8 cellular contexts compared by ENCODE assay signal in genomic region chr6:28212510-28213212, GRCh38. TPM values are rescaled to one million over a fixed set of nuclear protein-coding genes. Genes with fewer than 3 reads are reported as not detected.
DNase-seq lines count a peak whose midpoint lies in the region; ATAC-seq and TF ChIP-seq lines count a peak whose summit lies in the region.

No MANE protein-coding gene starts in this region.

- POLR2A ChIA-PET in activated CD4-positive, alpha-beta T cell treated with anti-CD3 and anti-CD28 coated beads, Interleukin-2, amount 10 ng/mL, durations not matched to agents 7 days and 5 days (lab: Charles Lee): no interaction called here

- peak overlapping the region; percentile 37 for H3K4me3 Mint-ChIP-seq in activated CD4-positive, alpha-beta T cell treated with anti-CD3 and anti-CD28 coated beads, Interleukin-2, amount 10 ng/mL, durations not matched to agents 7 days and 5 days

- WGBS in ovary, 3 donors: 2 to 3% (median 2%) methylated on average over 21 of the region's 21 CpGs
- 1% methylated on average over 21 of the region's 21 CpGs for WGBS in sigmoid colon, 2 donors

- peaks cover 84% of the 10 kb centered on the region for H3K27me3 ChIP-seq in cardiac muscle cell
- H3K27me3 ChIP-seq in fibroblast of lung (ENCODE audit: control insufficient read depth, insufficient read depth, low read length): peaks cover 18% of the 10 kb centered on the region
- peaks cover 5% of the 10 kb centered on the region for H3K27me3 ChIP-seq in ovary
- H3K27me3 ChIP-seq in sigmoid colon: peaks cover 33 to 89% (median 77%) of the 10 kb centered on the region in 3 donors

- ATAC-seq in Right ventricle myocardium inferior: no peak
- ATAC-seq in HG02884 (IDR thresholded peaks at IDR 0.05; ENCODE audit: unreplicated experiment): peak; percentile 59

- TF ChIP-seq CTCF in cardiac muscle cell (IDR thresholded peaks at IDR 0.05; ENCODE audit: low read depth, low read length) (no peak), fibroblast of lung (conservative IDR thresholded peaks at IDR 0.05 in 1 of 2, IDR thresholded peaks at IDR 0.05 in 1 of 2; ENCODE audit: low read depth in 1 of 2, low read length in 2 of 2) (no peak), ovary (IDR thresholded peaks at IDR 0.05) (no peak), sigmoid colon (IDR thresholded peaks at IDR 0.05) (no peak)

- peak overlapping the region; percentile 92 for H3K4me2 ChIP-seq in fibroblast of lung (ENCODE audit: extremely low read depth, insufficient read depth, low read length)

- DNase-seq in cardiac muscle cell (ENCODE audit: low read depth in 1 of 2, low spot score in 1 of 2) (peak; percentile 20 to 58), Right ventricle myocardium inferior (ENCODE audit: missing footprints) (no peak), NCI-H2196 (lab: John Stamatoyannopoulos, UW; ENCODE audit: unreplicated experiment) (peak; percentile 67), fibroblast of lung (ENCODE audit: low read depth in 2 of 2) (peak; percentile 83 to 90), ovary (no peak), sigmoid colon (no peak)
- DNase-seq in activated CD4-positive, alpha-beta T cell treated with anti-CD3 and anti-CD28 coated beads, Interleukin-2, amount 10 ng/mL, durations not matched to agents 7 days and 5 days: no peak

- CTCF ChIA-PET in activated CD4-positive, alpha-beta T cell treated with anti-CD3 and anti-CD28 coated beads, Interleukin-2, amount 10 ng/mL, durations not matched to agents 7 days and 5 days (lab: Charles Lee): no interaction called here

- TF ChIP-seq EP300 in ovary (IDR thresholded peaks at IDR 0.05) (no peak), sigmoid colon (IDR thresholded peaks at IDR 0.05) (no peak)

- intact Hi-C loops in Right ventricle myocardium inferior (cut with DNase I) (no loop called here), ovary (cut with DNase I) (no loop called here), sigmoid colon (cut with DNase I) (no loop called here)

- H3K27ac ChIP-seq in cardiac muscle cell (no peak overlapping the region), fibroblast of lung (ENCODE audit: insufficient read depth, low read length) (no peak overlapping the region), ovary (no peak overlapping the region), sigmoid colon (no peak overlapping the region)

- H3K9me3 Mint-ChIP-seq in activated CD4-positive, alpha-beta T cell treated with anti-CD3 and anti-CD28 coated beads, Interleukin-2, amount 10 ng/mL, durations not matched to agents 7 days and 5 days: peaks cover 3% of the 10 kb centered on the region

- no peaks in the 10 kb centered on the region for H4K20me1 ChIP-seq in fibroblast of lung (ENCODE audit: control insufficient read depth, extremely low read depth, insufficient read depth, low read length)

- no peak overlapping the region for H3K9ac ChIP-seq in fibroblast of lung (ENCODE audit: insufficient read depth, low read length)

- no peak for TF ChIP-seq POLR2A in ovary (IDR thresholded peaks at IDR 0.05)
- TF ChIP-seq POLR2A in sigmoid colon (IDR thresholded peaks at IDR 0.05): no peak

- no peaks in the 10 kb centered on the region for H3K9me3 ChIP-seq in cardiac muscle cell (ENCODE audit: low read depth)
- no peaks in the 10 kb centered on the region for H3K9me3 ChIP-seq in fibroblast of lung (ENCODE audit: control insufficient read depth, insufficient read depth, low read depth, low read length)
- H3K9me3 ChIP-seq in ovary: no peaks in the 10 kb centered on the region
- H3K9me3 ChIP-seq in sigmoid colon: no peaks in the 10 kb centered on the region

- H2AFZ ChIP-seq in fibroblast of lung (ENCODE audit: low read length): peak overlapping the region; percentile 63

- H3K36me3 Mint-ChIP-seq in activated CD4-positive, alpha-beta T cell treated with anti-CD3 and anti-CD28 coated beads, Interleukin-2, amount 10 ng/mL, durations not matched to agents 7 days and 5 days (ENCODE audit: low read depth): peaks cover 2% of the 10 kb centered on the region

- H3K4me3 ChIP-seq in cardiac muscle cell: peak overlapping the region; percentile 9
- H3K4me3 ChIP-seq in fibroblast of lung (replicated peaks in 1 of 4; ENCODE audit: control extremely low read depth in 1 of 4, insufficient read depth in 1 of 4, low read depth in 3 of 4, low read length in 4 of 4): peak overlapping the region; percentile 47 to 70 (median 59)
- peak overlapping the region; percentile 10 for H3K4me3 ChIP-seq in ovary
- H3K4me3 ChIP-seq in sigmoid colon: no peak overlapping the region

- peaks cover 84% of the 10 kb centered on the region for H3K27me3 Mint-ChIP-seq in activated CD4-positive, alpha-beta T cell treated with anti-CD3 and anti-CD28 coated beads, Interleukin-2, amount 10 ng/mL, durations not matched to agents 7 days and 5 days

- H3K79me2 ChIP-seq in fibroblast of lung (ENCODE audit: control insufficient read depth, insufficient read depth, low read length): no peaks in the 10 kb centered on the region

- no peak overlapping the region for H3K27ac Mint-ChIP-seq in activated CD4-positive, alpha-beta T cell treated with anti-CD3 and anti-CD28 coated beads, Interleukin-2, amount 10 ng/mL, durations not matched to agents 7 days and 5 days

- peaks cover 25% of the 10 kb centered on the region for H3K4me1 Mint-ChIP-seq in activated CD4-positive, alpha-beta T cell treated with anti-CD3 and anti-CD28 coated beads, Interleukin-2, amount 10 ng/mL, durations not matched to agents 7 days and 5 days

- no peaks in the 10 kb centered on the region for H3K36me3 ChIP-seq in cardiac muscle cell
- no peaks in the 10 kb centered on the region for H3K36me3 ChIP-seq in fibroblast of lung (ENCODE audit: control insufficient read depth, insufficient read depth, low read length)
- H3K36me3 ChIP-seq in ovary: no peaks in the 10 kb centered on the region
- H3K36me3 ChIP-seq in sigmoid colon: no peaks in the 10 kb centered on the region

- H3K4me1 ChIP-seq in cardiac muscle cell (ENCODE audit: low read depth) (peaks cover 7% of the 10 kb centered on the region), fibroblast of lung (ENCODE audit: control insufficient read depth, extremely low read depth, insufficient read depth, low read length) (no peaks in the 10 kb centered on the region), ovary (ENCODE audit: insufficient read depth) (no peaks in the 10 kb centered on the region), sigmoid colon (peaks cover 0 to 7% (median 6%) of the 10 kb centered on the region in 4 donors)

RNA-seq across cellular contexts. Expression of gene ZSCAN9, which starts 12.4 kb away (rescaled TPM):
- total RNA-seq in cardiac muscle cell: 18.6 and 21.8 TPM in 2 replicates
- polyA plus RNA-seq in cardiac muscle cell: 14.4 and 15.4 TPM in 2 replicates
- 9.4 TPM for total RNA-seq in Right ventricle myocardium inferior
- total RNA-seq in activated CD4-positive, alpha-beta T cell treated with anti-CD3 and anti-CD28 coated beads, Interleukin-2, amount 10 ng/mL, durations not matched to agents 7 days and 5 days: 1 to 10 TPM; 1.5 to 1.6 TPM
- total RNA-seq in fibroblast of lung: 9.5 and 11.6 TPM in 2 replicates
- polyA plus RNA-seq in fibroblast of lung: 10.3 and 11.3 TPM in 2 replicates
- polyA plus RNA-seq in fibroblast of lung (2012): 6.4 TPM in 2 replicates
- polyA minus RNA-seq in fibroblast of lung (ENCODE audit: low replicate concordance): 3.7 and 11.9 TPM in 2 replicates
- 10 to 100 TPM in 6 of 7 donors, 1 to 10 TPM in 1; 10.0 to 17.5 (median 13.7) TPM for total RNA-seq in ovary
- 10 to 100 TPM; 12.5 to 16.9 TPM for polyA plus RNA-seq in ovary
- total RNA-seq in sigmoid colon: 10 to 100 TPM; 14.0 to 15.1 (median 14.8) TPM
- polyA plus RNA-seq in sigmoid colon: 1 to 10 TPM; 1.8 to 6.2 (median 3.6) TPM

RNA-seq across cellular contexts. Expression of gene ZKSCAN4, which starts 39.4 kb away (rescaled TPM):
- total RNA-seq in cardiac muscle cell (7.9 and 8.4 TPM in 2 replicates), Right ventricle myocardium inferior (2.5 TPM), fibroblast of lung (6.9 and 7.3 TPM in 2 replicates), ovary (1 to 10 TPM; 1.5 to 8.0 (median 6.0) TPM), sigmoid colon (1 to 10 TPM; 1.5 to 6.1 (median 4.7) TPM)
- polyA plus RNA-seq in cardiac muscle cell (6.8 and 7.1 TPM in 2 replicates), fibroblast of lung (3.0 and 4.4 TPM in 2 replicates), ovary (1 to 10 TPM; 5.1 to 7.0 TPM), sigmoid colon (1 to 10 TPM; 1.8 to 3.1 (median 2.3) TPM)
- 1 to 10 TPM; 6.5 to 7.5 TPM for total RNA-seq in activated CD4-positive, alpha-beta T cell treated with anti-CD3 and anti-CD28 coated beads, Interleukin-2, amount 10 ng/mL, durations not matched to agents 7 days and 5 days
- polyA plus RNA-seq in fibroblast of lung (2012): 2.5 and 3.4 TPM in 2 replicates
- polyA minus RNA-seq in fibroblast of lung (ENCODE audit: low replicate concordance): 0.30 and 1.0 TPM in 2 replicates

RNA-seq across cellular contexts. Expression of gene NKAPL, which starts 46.4 kb away (rescaled TPM):
- total RNA-seq in cardiac muscle cell (not detected in 2 replicates), Right ventricle myocardium inferior (7.4 TPM), fibroblast of lung (2.8 and 3.3 TPM in 2 replicates), ovary (1 to 10 TPM in 5 of 7 donors, under 1 TPM in 2; 0.34 to 2.4 (median 1.8) TPM), sigmoid colon (1 to 10 TPM; 2.6 to 7.5 (median 3.8) TPM)
- polyA plus RNA-seq in cardiac muscle cell (not detected in 2 replicates), fibroblast of lung (1.2 and 1.4 TPM in 2 replicates), ovary (1 to 10 TPM; 1.4 to 1.5 TPM), sigmoid colon (under 1 TPM in 2 of 3 donors, not detected in 1; 0.55 to 0.60 TPM)
- total RNA-seq in activated CD4-positive, alpha-beta T cell treated with anti-CD3 and anti-CD28 coated beads, Interleukin-2, amount 10 ng/mL, durations not matched to agents 7 days and 5 days: under 1 TPM in 1 of 2 experiments, not detected in 1; 0.12 TPM
- polyA plus RNA-seq in fibroblast of lung (2012): 1.2 and 1.6 TPM in 2 replicates
- not detected in 2 replicates for polyA minus RNA-seq in fibroblast of lung (ENCODE audit: low replicate concordance)

RNA-seq across cellular contexts. Expression of gene ZSCAN26, which starts 54.3 kb away (rescaled TPM):
- 23.7 and 37.9 TPM in 2 replicates for total RNA-seq in cardiac muscle cell
- polyA plus RNA-seq in cardiac muscle cell: 20.2 and 25.3 TPM in 2 replicates
- 11.1 TPM for total RNA-seq in Right ventricle myocardium inferior
- total RNA-seq in activated CD4-positive, alpha-beta T cell treated with anti-CD3 and anti-CD28 coated beads, Interleukin-2, amount 10 ng/mL, durations not matched to agents 7 days and 5 days: 10 to 100 TPM in 1 of 2 experiments, 1 to 10 TPM in 1; 8.1 to 10.5 TPM
- total RNA-seq in fibroblast of lung: 21.6 and 23.9 TPM in 2 replicates
- 12.7 and 16.6 TPM in 2 replicates for polyA plus RNA-seq in fibroblast of lung
- polyA plus RNA-seq in fibroblast of lung (2012): 6.2 and 7.6 TPM in 2 replicates
- 0.52 and 10.8 TPM in 2 replicates for polyA minus RNA-seq in fibroblast of lung (ENCODE audit: low replicate concordance)
- 10 to 100 TPM; 11.8 to 32.0 (median 23.1) TPM for total RNA-seq in ovary
- 10 to 100 TPM; 21.6 to 29.2 TPM for polyA plus RNA-seq in ovary
- 10 to 100 TPM; 25.5 to 29.4 (median 27.6) TPM for total RNA-seq in sigmoid colon
- 1 to 10 TPM; 2.8 to 6.3 (median 6.0) TPM for polyA plus RNA-seq in sigmoid colon

Comparison
In these comparisons a context has a peak if more than half of its experiments do, and no peak if none do; other contexts are left out.
1. DNase-seq: peak in cardiac muscle cell (2 of 2), NCI-H2196 (single experiment) and fibroblast of lung (2 of 2); none in Right ventricle myocardium inferior (single experiment), activated CD4-positive, alpha-beta T cell treated with anti-CD3 and anti-CD28 coated beads, Interleukin-2, amount 10 ng/mL, durations not matched to agents 7 days and 5 days (single experiment), ovary (0 of 5) and sigmoid colon (single experiment).
2. H3K4me3 ChIP-seq: peak in cardiac muscle cell (single experiment), fibroblast of lung (4 of 4) and ovary (single experiment); none in sigmoid colon (0 of 4).